ENCODE assay signal across 2 cellular contexts in genomic region chr3:53766706-53767105, GRCh38.
TF ChIP-seq lines count a peak whose summit lies in the region.

No MANE protein-coding gene starts in this region.

TF ChIP-seq in HepG2, 621 proteins besides CTCF, POLR2A, EP300 and RAD21 (continued from another document):
- no peak for TF ChIP-seq HBP1 (CRISPR knock-in tag; IDR thresholded peaks at IDR 0.05; ENCODE audit: low read depth)
- TF ChIP-seq TSC22D2 (CRISPR knock-in tag; IDR thresholded peaks at IDR 0.05; ENCODE audit: borderline replicate concordance), result no peak
- TF ChIP-seq MED13 (CRISPR knock-in tag; IDR thresholded peaks at IDR 0.05), result no peak
- no peak for TF ChIP-seq HDAC6 (IDR thresholded peaks at IDR 0.05; ENCODE audit: low read depth, low read length)
- TF ChIP-seq ZFYVE20 (CRISPR knock-in tag; IDR thresholded peaks at IDR 0.05; ENCODE audit: borderline replicate concordance, low read depth), result no peak
- no peak for TF ChIP-seq ELK4 (CRISPR knock-in tag; IDR thresholded peaks at IDR 0.05; ENCODE audit: borderline replicate concordance)
- no peak for TF ChIP-seq ADNP (CRISPR knock-in tag; IDR thresholded peaks at IDR 0.05)

TF ChIP-seq in K562, 482 proteins besides CTCF, POLR2A, EP300 and RAD21 (continued from another document):
- no peak for TF ChIP-seq ZNF41 (CRISPR knock-in tag; conservative IDR thresholded peaks at IDR 0.05)
- TF ChIP-seq ETV5 (CRISPR knock-in tag; IDR thresholded peaks at IDR 0.05; ENCODE audit: low read depth), result no peak
- TF ChIP-seq, protein P1, sequence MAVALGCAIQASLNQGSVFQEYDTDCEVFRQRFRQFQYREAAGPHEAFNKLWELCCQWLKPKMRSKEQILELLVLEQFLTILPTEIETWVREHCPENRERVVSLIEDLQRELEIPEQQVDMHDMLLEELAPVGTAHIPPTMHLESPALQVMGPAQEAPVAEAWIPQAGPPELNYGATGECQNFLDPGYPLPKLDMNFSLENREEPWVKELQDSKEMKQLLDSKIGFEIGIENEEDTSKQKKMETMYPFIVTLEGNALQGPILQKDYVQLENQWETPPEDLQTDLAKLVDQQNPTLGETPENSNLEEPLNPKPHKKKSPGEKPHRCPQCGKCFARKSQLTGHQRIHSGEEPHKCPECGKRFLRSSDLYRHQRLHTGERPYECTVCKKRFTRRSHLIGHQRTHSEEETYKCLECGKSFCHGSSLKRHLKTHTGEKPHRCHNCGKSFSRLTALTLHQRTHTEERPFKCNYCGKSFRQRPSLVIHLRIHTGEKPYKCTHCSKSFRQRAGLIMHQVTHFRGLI (CRISPR knock-in tag; IDR thresholded peaks at IDR 0.05), result no peak
- no peak for TF ChIP-seq SPI1 (IDR thresholded peaks at IDR 0.05; ENCODE audit: borderline replicate concordance, low read depth, low read length)
- no peak for TF ChIP-seq CBX5 (IDR thresholded peaks at IDR 0.05; ENCODE audit: borderline replicate concordance, low read depth)
- TF ChIP-seq, protein P2, sequence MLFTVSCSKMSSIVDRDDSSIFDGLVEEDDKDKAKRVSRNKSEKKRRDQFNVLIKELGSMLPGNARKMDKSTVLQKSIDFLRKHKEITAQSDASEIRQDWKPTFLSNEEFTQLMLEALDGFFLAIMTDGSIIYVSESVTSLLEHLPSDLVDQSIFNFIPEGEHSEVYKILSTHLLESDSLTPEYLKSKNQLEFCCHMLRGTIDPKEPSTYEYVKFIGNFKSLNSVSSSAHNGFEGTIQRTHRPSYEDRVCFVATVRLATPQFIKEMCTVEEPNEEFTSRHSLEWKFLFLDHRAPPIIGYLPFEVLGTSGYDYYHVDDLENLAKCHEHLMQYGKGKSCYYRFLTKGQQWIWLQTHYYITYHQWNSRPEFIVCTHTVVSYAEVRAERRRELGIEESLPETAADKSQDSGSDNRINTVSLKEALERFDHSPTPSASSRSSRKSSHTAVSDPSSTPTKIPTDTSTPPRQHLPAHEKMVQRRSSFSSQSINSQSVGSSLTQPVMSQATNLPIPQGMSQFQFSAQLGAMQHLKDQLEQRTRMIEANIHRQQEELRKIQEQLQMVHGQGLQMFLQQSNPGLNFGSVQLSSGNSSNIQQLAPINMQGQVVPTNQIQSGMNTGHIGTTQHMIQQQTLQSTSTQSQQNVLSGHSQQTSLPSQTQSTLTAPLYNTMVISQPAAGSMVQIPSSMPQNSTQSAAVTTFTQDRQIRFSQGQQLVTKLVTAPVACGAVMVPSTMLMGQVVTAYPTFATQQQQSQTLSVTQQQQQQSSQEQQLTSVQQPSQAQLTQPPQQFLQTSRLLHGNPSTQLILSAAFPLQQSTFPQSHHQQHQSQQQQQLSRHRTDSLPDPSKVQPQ (CRISPR knock-in tag; IDR thresholded peaks at IDR 0.05; ENCODE audit: borderline replicate concordance), result no peak
- TF ChIP-seq GABPB2 (CRISPR knock-in tag; conservative IDR thresholded peaks at IDR 0.05), result no peak
TF ChIP-seq in K562: peak in this region for 0.
